ENCODE assay signal across 19 cellular contexts in genomic region chr22:27296091-27296675, GRCh38.
"Had no signal": no experiment of that assay in that cellular context is flagged by ENCODE, and none has a peak within 500 bp of the region (broad histone marks: within the 10 kb centered on the region; RNA-seq: fewer than 3 reads in every experiment).

No MANE protein-coding gene starts in this region.

- H3K4me3 Mint-ChIP-seq: endodermal cell, naive B cell, nephron progenitor cell, type B pancreatic cell had no signal

- H2AFZ ChIP-seq: hepatocyte had no signal

- ATAC-seq: foreskin keratinocyte, left cardiac atrium, left ventricle myocardium superior had no signal

- DNase-seq: effector CD4-positive, alpha-beta T cell; endodermal cell; erythroblast; foreskin keratinocyte; kidney; left cardiac atrium; left ventricle myocardium superior; mesendoderm; naive B cell; nephron progenitor cell; small intestine; stimulated activated CD4-positive, alpha-beta T cell treated with anti-CD3 and anti-CD28 coated beads, Interleukin-12 subunit alpha, Interleukin-12 subunit beta, amount 100 ng/mL, for 4 hours; stimulated activated naive CD4-positive, alpha-beta T cell treated with Interleukin-2 at 50 U/mL for 16 hours; uterus had no signal

- H3K27ac ChIP-seq: coronary artery, foreskin keratinocyte, hepatocyte, right atrium auricular region, uterus had no signal

- H3K27ac Mint-ChIP-seq: endodermal cell, naive B cell, nephron progenitor cell, type B pancreatic cell had no signal

- H3K27me3 ChIP-seq: right atrium auricular region, uterus had no signal

- H3K4me1 ChIP-seq: foreskin keratinocyte, uterus had no signal

- H3K36me3 Mint-ChIP-seq: type B pancreatic cell had no signal

- H3K4me3 ChIP-seq: coronary artery, hepatocyte, lung, right atrium auricular region, uterus had no signal

- H3K9me3 Mint-ChIP-seq: endodermal cell, nephron progenitor cell, type B pancreatic cell had no signal

- H3K36me3 ChIP-seq: right atrium auricular region, uterus had no signal

- H3K4me2 ChIP-seq: hepatocyte had no signal

- H3K9me3 ChIP-seq: right atrium auricular region, uterus had no signal
